9 cellular contexts compared by ENCODE assay signal in the genomic region with DNA sequence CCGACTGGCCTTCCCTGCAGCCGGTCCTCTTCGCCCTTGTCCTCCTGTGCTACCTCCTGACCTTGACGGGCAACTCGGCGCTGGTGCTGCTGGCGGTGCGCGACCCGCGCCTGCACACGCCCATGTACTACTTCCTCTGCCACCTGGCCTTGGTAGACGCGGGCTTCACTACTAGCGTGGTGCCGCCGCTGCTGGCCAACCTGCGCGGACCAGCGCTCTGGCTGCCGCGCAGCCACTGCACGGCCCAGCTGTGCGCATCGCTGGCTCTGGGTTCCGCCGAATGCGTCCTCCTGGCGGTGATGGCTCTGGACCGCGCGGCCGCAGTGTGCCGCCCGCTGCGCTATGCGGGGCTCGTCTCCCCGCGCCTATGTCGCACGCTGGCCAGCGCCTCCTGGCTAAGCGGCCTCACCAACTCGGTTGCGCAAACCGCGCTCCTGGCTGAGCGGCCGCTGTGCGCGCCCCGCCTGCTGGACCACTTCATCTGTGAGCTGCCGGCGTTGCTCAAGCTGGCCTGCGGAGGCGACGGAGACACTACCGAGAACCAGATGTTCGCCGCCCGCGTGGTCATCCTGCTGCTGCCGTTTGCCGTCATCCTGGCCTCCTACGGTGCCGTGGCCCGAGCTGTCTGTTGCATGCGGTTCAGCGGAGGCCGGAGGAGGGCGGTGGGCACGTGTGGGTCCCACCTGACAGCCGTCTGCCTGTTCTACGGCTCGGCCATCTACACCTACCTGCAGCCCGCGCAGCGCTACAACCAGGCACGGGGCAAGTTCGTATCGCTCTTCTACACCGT. TPM values are rescaled to one million over a fixed set of nuclear protein-coding genes. Genes with fewer than 3 reads are reported as not detected.
DNase-seq lines count a peak whose midpoint lies in the region; ATAC-seq and TF ChIP-seq lines count a peak whose summit lies in the region.
"Had no signal": no experiment of that assay in that cellular context is flagged by ENCODE, and none has a peak within 500 bp of the region (broad histone marks: within the 10 kb centered on the region; RNA-seq: fewer than 3 reads in every experiment).

No MANE protein-coding gene starts in this region.

- no peak for TF ChIP-seq CTCF in activated B cell treated with CpG ODN at 0.5 μM for 24 hours (IDR thresholded peaks at IDR 0.05)

- no peak overlapping the region for H3K9ac ChIP-seq in muscle layer of colon (ENCODE audit: low read length)

- TF ChIP-seq POLR2A in erythroblast (IDR thresholded peaks at IDR 0.05; ENCODE audit: low read length): no peak

- intact Hi-C loops in activated B cell treated with CpG ODN at 0.5 μM for 24 hours (cut with micrococcal nuclease): loop anchor here (5.0 kb wide), 1 partner anchor 99 kb away; no protein-coding TSS in a partner anchor

- H3K4me1 Mint-ChIP-seq in activated B cell treated with CpG ODN at 0.5 μM for 24 hours: peaks cover 13% of the 10 kb centered on the region

- peak overlapping the region; percentile 47 for H3K4me3 ChIP-seq in H7 (ENCODE audit: insufficient read depth, low read depth, low read length)
- H3K4me3 ChIP-seq in muscle layer of colon (ENCODE audit: low read depth in 1 of 2, low read length in 2 of 2): peak overlapping the region; percentile 16 to 51

- H3K36me3 ChIP-seq in H7 (replicated peaks; ENCODE audit: control insufficient read depth, insufficient read depth, low read length) (no peaks in the 10 kb centered on the region), muscle layer of colon (ENCODE audit: insufficient read depth, low read length) (no peaks in the 10 kb centered on the region)

- H3K4me3 Mint-ChIP-seq in activated B cell treated with CpG ODN at 0.5 μM for 24 hours: peak overlapping the region; percentile 86

- no peak overlapping the region for H3K27ac Mint-ChIP-seq in activated B cell treated with CpG ODN at 0.5 μM for 24 hours

- ATAC-seq in activated B cell treated with CpG ODN at 0.5 μM for 24 hours (ENCODE audit: low read depth) (peak; percentile 60), GM18873 (IDR thresholded peaks at IDR 0.05; ENCODE audit: low FRiP score, unreplicated experiment) (no peak)

- DNase-seq in H7 (peak; percentile 88), activated B cell treated with CpG ODN at 0.5 μM for 24 hours (peak; percentile 42), erythroblast (lab: John Stamatoyannopoulos, UW) (peak; percentile 45 to 59), ureter (ENCODE audit: low spot score) (peak; percentile 63), GOT3 (lab: John Stamatoyannopoulos, UW) (no peak), NCI-H345 (lab: John Stamatoyannopoulos, UW) (no peak)

- H3K9me3 Mint-ChIP-seq in activated B cell treated with CpG ODN at 0.5 μM for 24 hours: no peaks in the 10 kb centered on the region

- no peaks in the 10 kb centered on the region for H3K36me3 Mint-ChIP-seq in activated B cell treated with CpG ODN at 0.5 μM for 24 hours (ENCODE audit: low read depth)

- no peaks in the 10 kb centered on the region for H3K4me1 ChIP-seq in muscle layer of colon (ENCODE audit: insufficient read depth, low read length)

- POLR2A ChIA-PET in activated B cell treated with CpG ODN at 0.5 μM for 24 hours (lab: Charles Lee): interaction anchor here (0.8 kb wide), 1 partner anchor 13 kb away, joined by 3 read pairs; no protein-coding TSS in a partner anchor

- H3K27me3 ChIP-seq in H7 (ENCODE audit: control insufficient read depth, insufficient read depth, low read length) (peaks cover 42% of the 10 kb centered on the region), muscle layer of colon (ENCODE audit: control insufficient read depth in 1 of 2, insufficient read depth in 2 of 2, low read length in 2 of 2) (peaks cover 15 to 16% of the 10 kb centered on the region in 2 donors)

- H3K27ac ChIP-seq in muscle layer of colon (ENCODE audit: low read depth, low read length): no peak overlapping the region

- CTCF ChIA-PET in activated B cell treated with CpG ODN at 0.5 μM for 24 hours (lab: Charles Lee): no interaction called here

- peaks cover 38% of the 10 kb centered on the region for H3K27me3 Mint-ChIP-seq in activated B cell treated with CpG ODN at 0.5 μM for 24 hours

- H3K9me3 ChIP-seq in muscle layer of colon (ENCODE audit: low read length): no peaks in the 10 kb centered on the region

RNA-seq across cellular contexts. Expression of a gene that starts 6.1 kb away (rescaled TPM):
- not detected in 2 replicates for total RNA-seq in H7 (2014; rRNA removed; shearing (Covaris generic))
- total RNA-seq in activated B cell treated with CpG ODN at 0.5 μM for 24 hours: not detected in 2 replicates
- 8.8 TPM for total RNA-seq in ureter
- total RNA-seq: RPMI7951 had no signal

RNA-seq across cellular contexts. Expression of a gene that starts 31.5 kb away (rescaled TPM):
- total RNA-seq in H7 (2014; rRNA removed; shearing (Covaris generic)): not detected in 2 replicates
- not detected in 2 replicates for total RNA-seq in activated B cell treated with CpG ODN at 0.5 μM for 24 hours
- total RNA-seq in ureter: not detected
- total RNA-seq: RPMI7951 had no signal

Comparison
In these comparisons a context has a peak if more than half of its experiments do, and no peak if none do; other contexts are left out.
1. DNase-seq: peak in H7 (single experiment), activated B cell treated with CpG ODN at 0.5 μM for 24 hours (single experiment), erythroblast (2 of 2) and ureter (single experiment); none in GOT3 (single experiment) and NCI-H345 (single experiment).